Comparison of ENCODE assay signal across 8 cellular contexts in genomic region chr7:100586266-100587025, GRCh38. TPM values are rescaled to one million over a fixed set of nuclear protein-coding genes. Genes with fewer than 3 reads are reported as not detected.
DNase-seq lines count a peak whose midpoint lies in the region; FAIRE-seq and TF ChIP-seq lines count a peak whose summit lies in the region.

Gene FBXO24, plus strand, starts transcription at chr7:100586328. Its CDS starts 298 bp downstream, at chr7:100586626.

- no peaks in the 10 kb centered on the region for H3K36me3 ChIP-seq in MM.1S (replicated peaks; ENCODE audit: insufficient read depth, low read length)

- H3K27ac Mint-ChIP-seq in nephron progenitor cell = peak within 1 kb of the TSS; percentile 99
- H3K27ac Mint-ChIP-seq in stimulated activated naive CD8-positive, alpha-beta T cell treated with anti-CD3 and anti-CD28 coated beads, Interleukin-15, Interleukin-2, amounts not matched to agents 100 ng/mL and 50 ng/mL, for 24 hours = peak within 1 kb of the TSS; percentile 98

- H3K36me3 Mint-ChIP-seq in nephron progenitor cell (ENCODE audit: low read depth) = no peaks in the 10 kb centered on the region
- H3K36me3 Mint-ChIP-seq in stimulated activated naive CD8-positive, alpha-beta T cell treated with anti-CD3 and anti-CD28 coated beads, Interleukin-15, Interleukin-2, amounts not matched to agents 100 ng/mL and 50 ng/mL, for 24 hours (ENCODE audit: low read depth) = no peaks in the 10 kb centered on the region

- no peaks in the 10 kb centered on the region for H3K9me3 Mint-ChIP-seq in nephron progenitor cell
- no peaks in the 10 kb centered on the region for H3K9me3 Mint-ChIP-seq in stimulated activated naive CD8-positive, alpha-beta T cell treated with anti-CD3 and anti-CD28 coated beads, Interleukin-15, Interleukin-2, amounts not matched to agents 100 ng/mL and 50 ng/mL, for 24 hours

- peak; percentile 100 for DNase-seq in HCEC 1CT
- DNase-seq in MM.1S = peak; percentile 99
- DNase-seq in SHP77 treated with DMSO at 0.1 percent for 48 hours (lab: John Stamatoyannopoulos, UW) = peak; percentile 98
- DNase-seq in activated gamma-delta T cell treated with Interleukin-2 at 50 U/mL for 16 hours = peak; percentile 99
- DNase-seq in fibroblast of villous mesenchyme (ENCODE audit: low read depth) = peak; percentile 100
- DNase-seq in nephron progenitor cell = peak; percentile 98

- peak within 1 kb of the TSS; percentile 100 for H3K4me3 Mint-ChIP-seq in nephron progenitor cell
- H3K4me3 Mint-ChIP-seq in stimulated activated naive CD8-positive, alpha-beta T cell treated with anti-CD3 and anti-CD28 coated beads, Interleukin-15, Interleukin-2, amounts not matched to agents 100 ng/mL and 50 ng/mL, for 24 hours = peak within 1 kb of the TSS; percentile 92

- no peaks in the 10 kb centered on the region for H4K20me1 ChIP-seq in MM.1S (ENCODE audit: insufficient read depth, low read length)

- H3K27ac ChIP-seq in MM.1S (ENCODE audit: low read length) = peak within 1 kb of the TSS; percentile 94

- no peaks in the 10 kb centered on the region for H3K9me2 ChIP-seq in MM.1S (replicated peaks; ENCODE audit: insufficient read depth, low read length)

- peaks cover 37% of the 10 kb centered on the region for H3K27me3 ChIP-seq in MM.1S (replicated peaks; ENCODE audit: insufficient read depth, low read length)

- H3K27me3 Mint-ChIP-seq in nephron progenitor cell (ENCODE audit: low read depth, poor library complexity) = no peaks in the 10 kb centered on the region
- H3K27me3 Mint-ChIP-seq in stimulated activated naive CD8-positive, alpha-beta T cell treated with anti-CD3 and anti-CD28 coated beads, Interleukin-15, Interleukin-2, amounts not matched to agents 100 ng/mL and 50 ng/mL, for 24 hours = peaks cover 4% of the 10 kb centered on the region

- peaks cover 20% of the 10 kb centered on the region; the same call in 1 of the 2 replicates for H3F3A ChIP-seq in MM.1S (ENCODE audit: insufficient read depth, low read length)

- peak within 1 kb of the TSS; percentile 99 for H3K9ac ChIP-seq in MM.1S (ENCODE audit: low read length)

- H3K4me2 ChIP-seq in MM.1S (ENCODE audit: low read depth, low read length) = peak within 1 kb of the TSS; percentile 96

- H3K4me1 ChIP-seq in MM.1S (ENCODE audit: low read length) = peaks cover 11% of the 10 kb centered on the region; the same call in 1 of the 2 replicates

- TF ChIP-seq CTCF in MM.1S (IDR thresholded peaks at IDR 0.05; ENCODE audit: low read length) = no peak
- no peak for TF ChIP-seq CTCF in fibroblast of villous mesenchyme (IDR thresholded peaks at IDR 0.05; ENCODE audit: insufficient read depth, low read depth, low read length)
- no peak for TF ChIP-seq CTCF in nephron progenitor cell (IDR thresholded peaks at IDR 0.05)

- peak within 1 kb of the TSS; percentile 73 for H2AFZ ChIP-seq in MM.1S (ENCODE audit: low read length)

- peaks cover 35% of the 10 kb centered on the region for H3K79me2 ChIP-seq in MM.1S (ENCODE audit: low read length)

- H3K4me3 ChIP-seq in MM.1S (ENCODE audit: low read length) (peak within 1 kb of the TSS; percentile 95), fibroblast of villous mesenchyme (ENCODE audit: low read depth, low read length) (peak within 1 kb of the TSS; percentile 97)

- peaks cover 75% of the 10 kb centered on the region for H3K4me1 Mint-ChIP-seq in nephron progenitor cell
- H3K4me1 Mint-ChIP-seq in stimulated activated naive CD8-positive, alpha-beta T cell treated with anti-CD3 and anti-CD28 coated beads, Interleukin-15, Interleukin-2, amounts not matched to agents 100 ng/mL and 50 ng/mL, for 24 hours (ENCODE audit: low read depth) = peaks cover 38% of the 10 kb centered on the region

- peak; percentile 100 for FAIRE-seq in G401.6 (lab: Jason Lieb, UNC)

- no peaks in the 10 kb centered on the region for H3K9me3 ChIP-seq in MM.1S (replicated peaks; ENCODE audit: insufficient read depth, low read length)

RNA-seq across cellular contexts. Expression of gene FBXO24, which starts in this region (rescaled TPM):
- total RNA-seq in fibroblast of villous mesenchyme = 0.32 and 0.43 TPM in 2 replicates

Comparison
In these comparisons a context has a peak if more than half of its experiments do, and no peak if none do; other contexts are left out.
1. Peak in every context shown above with its lines: DNase-seq, H3K4me3 ChIP-seq and H3K27ac ChIP-seq.
2. Peak in DNase-seq and H3K4me3 ChIP-seq in fibroblast of villous mesenchyme; RNA of the gene not detected or under 1 TPM.